Comparison of ENCODE assay signal across 25 cellular contexts in genomic region chr10:20118119-20118518, GRCh38.
"Had no signal": no experiment of that assay in that cellular context is flagged by ENCODE, and none has a peak within 500 bp of the region (broad histone marks: within the 10 kb centered on the region; RNA-seq: fewer than 3 reads in every experiment).

No MANE protein-coding gene starts in this region.

- H3K27me3 ChIP-seq: neutrophil, pancreas, right lobe of liver, suprapubic skin, transverse colon, upper lobe of right lung, uterus had no signal

- H3K4me3 Mint-ChIP-seq: effector memory CD8-positive, alpha-beta T cell; memory B cell; mesothelial cell of epicardium; naive B cell; natural killer cell treated with Interleukin-12 subunit alpha and Interleukin-12 subunit beta and Interleukin-15 and Interleukin-18, amount 100 ng/mL, for 72 hours; neural crest cell; stimulated activated naive CD8-positive, alpha-beta T cell treated with anti-CD3 and anti-CD28 coated beads, Interleukin-15, amount 100 ng/mL, for 72 hours had no signal

- H3K9me3 ChIP-seq: mucosa of descending colon, neutrophil, pancreas, right lobe of liver, suprapubic skin, transverse colon, upper lobe of right lung, uterus had no signal

- DNase-seq: cortex of kidney; effector memory CD8-positive, alpha-beta T cell; head of caudate nucleus; mucosa of descending colon; naive B cell; pancreas; retina; right lobe of liver; stimulated activated CD4-positive, alpha-beta T cell treated with anti-CD3 and anti-CD28 coated beads, Interleukin-12 subunit alpha, Interleukin-12 subunit beta, amount 100 ng/mL, for 4 hours; stimulated activated CD4-positive, alpha-beta T cell treated with anti-CD3 and anti-CD28 coated beads, Interleukin-1b, Interleukin-23, amount 100 ng/mL, for 48 hours; stimulated activated CD4-positive, alpha-beta T cell treated with anti-CD3 and anti-CD28 coated beads, Interleukin-4, amount 100 ng/mL, for 1 hour; stimulated activated CD8-positive, alpha-beta memory T cell treated with anti-CD3 and anti-CD28 coated beads, Interleukin-4, amount 100 ng/mL, for 48 hours; stimulated activated naive CD4-positive, alpha-beta T cell; stimulated activated naive CD8-positive, alpha-beta T cell treated with anti-CD3 and anti-CD28 coated beads, Interleukin-15, amount 100 ng/mL, for 72 hours; transverse colon; upper lobe of right lung; uterus had no signal

- ATAC-seq: effector memory CD8-positive, alpha-beta T cell; mucosa of descending colon; natural killer cell treated with Interleukin-12 subunit alpha and Interleukin-12 subunit beta and Interleukin-15 and Interleukin-18, amount 100 ng/mL, for 72 hours; pancreas; right lobe of liver; stimulated activated naive CD8-positive, alpha-beta T cell treated with anti-CD3 and anti-CD28 coated beads, Interleukin-15, amount 100 ng/mL, for 72 hours; upper lobe of right lung had no signal

- H3K27ac Mint-ChIP-seq: effector memory CD8-positive, alpha-beta T cell; memory B cell; mesothelial cell of epicardium; naive B cell; natural killer cell treated with Interleukin-12 subunit alpha and Interleukin-12 subunit beta and Interleukin-15 and Interleukin-18, amount 100 ng/mL, for 72 hours; stimulated activated naive CD8-positive, alpha-beta T cell treated with anti-CD3 and anti-CD28 coated beads, Interleukin-15, amount 100 ng/mL, for 72 hours had no signal

- H3K4me1 Mint-ChIP-seq: memory B cell; mesothelial cell of epicardium; naive B cell; stimulated activated naive CD8-positive, alpha-beta T cell treated with anti-CD3 and anti-CD28 coated beads, Interleukin-15, amount 100 ng/mL, for 72 hours had no signal

- H3K9me3 Mint-ChIP-seq: natural killer cell treated with Interleukin-12 subunit alpha and Interleukin-12 subunit beta and Interleukin-15 and Interleukin-18, amount 100 ng/mL, for 72 hours; neural crest cell had no signal

- H3K27me3 Mint-ChIP-seq: effector memory CD8-positive, alpha-beta T cell; memory B cell; naive B cell; natural killer cell treated with Interleukin-12 subunit alpha and Interleukin-12 subunit beta and Interleukin-15 and Interleukin-18, amount 100 ng/mL, for 72 hours; stimulated activated naive CD8-positive, alpha-beta T cell treated with anti-CD3 and anti-CD28 coated beads, Interleukin-15, amount 100 ng/mL, for 72 hours had no signal

- H3K27ac ChIP-seq: neutrophil, pancreas, right lobe of liver, suprapubic skin, transverse colon, upper lobe of right lung, uterus had no signal

- H3K36me3 Mint-ChIP-seq: memory B cell; naive B cell; natural killer cell treated with Interleukin-12 subunit alpha and Interleukin-12 subunit beta and Interleukin-15 and Interleukin-18, amount 100 ng/mL, for 72 hours had no signal

- H3K4me1 ChIP-seq: pancreas, right lobe of liver, suprapubic skin, transverse colon, upper lobe of right lung, uterus had no signal

- H3K4me3 ChIP-seq: lung, mucosa of descending colon, pancreas, right lobe of liver, smooth muscle cell, suprapubic skin, transverse colon, upper lobe of right lung, uterus had no signal

- H3K36me3 ChIP-seq: neutrophil, pancreas, right lobe of liver, suprapubic skin, transverse colon, upper lobe of right lung, uterus had no signal

- H3K4me2 ChIP-seq: smooth muscle cell had no signal
